ENCODE assay signal across 8 cellular contexts in the genomic region with DNA sequence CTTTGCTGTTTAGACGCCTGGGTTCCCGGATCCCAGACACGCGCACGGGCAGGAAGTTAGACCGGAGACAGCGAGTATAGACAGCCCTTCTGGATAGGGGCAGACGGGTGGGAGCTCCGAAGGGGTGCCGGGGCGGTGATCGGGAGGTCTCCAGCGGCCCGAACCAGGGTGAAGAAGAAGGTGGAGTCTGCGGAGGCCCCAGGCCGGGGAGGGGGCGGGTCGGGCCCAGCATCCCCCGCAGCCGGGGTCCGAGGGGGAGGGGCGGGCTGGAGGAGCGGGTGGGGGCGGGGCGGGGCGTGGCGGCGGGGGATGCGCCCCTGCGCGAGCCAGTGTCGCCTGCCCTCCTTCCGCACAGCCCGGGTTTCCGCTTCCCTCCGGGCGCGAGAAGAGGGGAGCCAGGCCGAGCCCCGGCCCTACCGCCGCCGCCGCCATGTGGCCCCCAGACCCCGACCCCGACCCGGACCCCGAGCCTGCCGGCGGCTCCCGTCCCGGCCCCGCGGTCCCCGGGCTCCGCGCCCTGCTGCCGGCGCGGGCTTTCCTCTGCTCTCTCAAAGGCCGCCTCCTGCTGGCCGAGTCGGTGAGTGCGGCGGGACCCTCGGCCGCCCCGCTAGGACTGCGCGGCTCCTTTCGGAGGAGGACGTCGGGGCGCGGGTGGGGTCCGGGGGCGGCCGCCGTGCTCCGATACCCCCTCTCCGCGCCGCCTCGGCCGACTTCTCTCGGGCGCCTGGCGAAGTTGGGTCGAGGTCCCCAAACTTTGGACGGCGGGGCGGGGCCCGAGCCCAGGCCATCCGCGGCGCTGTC. TPM values are rescaled to one million over a fixed set of nuclear protein-coding genes. Genes with fewer than 3 reads are reported as not detected.
DNase-seq lines count a peak whose midpoint lies in the region; ATAC-seq and TF ChIP-seq lines count a peak whose summit lies in the region.

A gene with protein sequence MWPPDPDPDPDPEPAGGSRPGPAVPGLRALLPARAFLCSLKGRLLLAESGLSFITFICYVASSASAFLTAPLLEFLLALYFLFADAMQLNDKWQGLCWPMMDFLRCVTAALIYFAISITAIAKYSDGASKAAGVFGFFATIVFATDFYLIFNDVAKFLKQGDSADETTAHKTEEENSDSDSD (plus strand): TSS at position 329 of the 801 bp plus-strand sequence. CDS start 102 bp downstream, at position 431.

- H3K27ac Mint-ChIP-seq in MCF 10A (ENCODE audit: low read depth, unreplicated experiment) (peak within 1 kb of the TSS; percentile 80), immature natural killer cell (peak within 1 kb of the TSS; percentile 80 to 92 (median 90))

- peaks cover 6% of the 10 kb centered on the region for H3K27me3 ChIP-seq in Loucy (ENCODE audit: insufficient read depth, low read length, poor library complexity, severe bottlenecking)

- DNase-seq in D341Med (ENCODE audit: low spot score) (peak; percentile 88), UCSD-AML1 (lab: John Stamatoyannopoulos, UW; ENCODE audit: unreplicated experiment) (peak; percentile 83), MCF 10A (ENCODE audit: unreplicated experiment) (peak; percentile 40), immature natural killer cell (peak; percentile 68 to 73 (median 72))
- peak; percentile 83 for DNase-seq in stimulated activated CD4-positive, alpha-beta T cell treated with anti-CD3 and anti-CD28 coated beads, Interleukin-15, amount 100 ng/mL, for 24 hours

- H3K9ac ChIP-seq in Loucy (ENCODE audit: low read depth, low read length, poor library complexity, severe bottlenecking) = peak within 1 kb of the TSS; percentile 93

- intact Hi-C loops in MCF 10A (cut with micrococcal nuclease) = loop anchor here (2.0 to 10.0 kb wide), 3 partner anchors 122 to 198 kb away; a partner anchor contains a TSS

- H3K4me2 ChIP-seq in Loucy (ENCODE audit: low read depth, low read length, poor library complexity, severe bottlenecking) = peak within 1 kb of the TSS; percentile 94

- CTCF ChIA-PET in MCF 10A (lab: Yijun Ruan, JAX) = interaction anchor here (0.6 to 1.4 kb wide), 10 partner anchors 31 to 227 kb away, joined by 3 to 6 read pairs (median 3); no protein-coding TSS in a partner anchor

- H3K4me1 Mint-ChIP-seq in MCF 10A (ENCODE audit: insufficient read depth, unreplicated experiment) (peaks cover 15% of the 10 kb centered on the region), immature natural killer cell (peaks cover 42 to 45% of the 10 kb centered on the region in 2 donors)

- TF ChIP-seq CTCF in Loucy (conservative IDR thresholded peaks at IDR 0.05; ENCODE audit: low read length) (peak; percentile 58), MCF 10A (IDR thresholded peaks at IDR 0.05; ENCODE audit: unreplicated experiment) (peak; percentile 77)

- BruUV-seq in MCF 10A (replicated peaks; lab: Mats Ljungman, UMichigan) = no TSS peak

- H3K4me1 ChIP-seq in Loucy (ENCODE audit: insufficient read depth, low read length, poor library complexity, severe bottlenecking) = peaks cover 44% of the 10 kb centered on the region

- H2AFZ ChIP-seq in Loucy (ENCODE audit: low read length) = peak within 1 kb of the TSS; percentile 87

- peaks cover 7% of the 10 kb centered on the region for H3K36me3 Mint-ChIP-seq in MCF 10A (ENCODE audit: insufficient read depth, unreplicated experiment)
- H3K36me3 Mint-ChIP-seq in immature natural killer cell = peaks cover 0 to 7% (median 0%) of the 10 kb centered on the region in 3 donors

- H3K4me3 ChIP-seq in Loucy (ENCODE audit: low read length, poor library complexity, severe bottlenecking) = peak within 1 kb of the TSS; percentile 89

- peaks cover 45% of the 10 kb centered on the region for H3K79me2 ChIP-seq in Loucy (ENCODE audit: insufficient read depth, low read length)

- no peaks in the 10 kb centered on the region for H3K9me2 ChIP-seq in Loucy (replicated peaks; ENCODE audit: low read depth, low read length)

- peaks cover 3% of the 10 kb centered on the region; the same call in 1 of the 2 replicates for H3F3A ChIP-seq in Loucy (ENCODE audit: low read depth)

- peaks cover 46% of the 10 kb centered on the region for H4K20me1 ChIP-seq in Loucy (ENCODE audit: insufficient read depth, low read length, poor library complexity, severe bottlenecking)

- H3K36me3 ChIP-seq in Loucy (ENCODE audit: insufficient read depth, low read length) = peaks cover 4% of the 10 kb centered on the region; the same call in 1 of the 2 replicates

- peaks cover 6% of the 10 kb centered on the region; the same call in 1 of the 2 replicates for H3K9me3 ChIP-seq in Loucy (ENCODE audit: insufficient read depth, low read depth, low read length)

- ATAC-seq in GM21529 (IDR thresholded peaks at IDR 0.05; ENCODE audit: unreplicated experiment) (peak; percentile 48), GM18870 (IDR thresholded peaks at IDR 0.05; ENCODE audit: unreplicated experiment) (no peak)

- POLR2A ChIA-PET in MCF 10A (lab: Yijun Ruan, JAX) = interaction anchor here (0.5 kb wide), 1 partner anchor 151 kb away, joined by 3 read pairs; no protein-coding TSS in a partner anchor

- no peaks in the 10 kb centered on the region for H3K9me3 Mint-ChIP-seq in MCF 10A (ENCODE audit: unreplicated experiment)
- no peaks in the 10 kb centered on the region for H3K9me3 Mint-ChIP-seq in immature natural killer cell

- H3K27me3 Mint-ChIP-seq in MCF 10A (ENCODE audit: insufficient read depth, unreplicated experiment) = peaks cover 8% of the 10 kb centered on the region
- H3K27me3 Mint-ChIP-seq in immature natural killer cell (ENCODE audit: low read depth in 3 of 3) = peaks cover 6 to 17% (median 7%) of the 10 kb centered on the region in 3 donors

- H3K4me3 Mint-ChIP-seq in MCF 10A (ENCODE audit: unreplicated experiment) = peak within 1 kb of the TSS; percentile 73
- peak within 1 kb of the TSS; percentile 87 to 96 (median 90) for H3K4me3 Mint-ChIP-seq in immature natural killer cell

RNA-seq across cellular contexts. Expression of the gene that starts here (rescaled TPM):
- 4.3 and 5.7 TPM in 2 replicates for total RNA-seq in MCF 10A (2022)
- 100 to 1,000 TPM in 2 of 3 donors, 10 to 100 TPM in 1; 83.5 to 145 (median 127) TPM for polyA plus RNA-seq in immature natural killer cell
